Comparison of ENCODE assay signal across 13 cellular contexts in the genomic region with DNA sequence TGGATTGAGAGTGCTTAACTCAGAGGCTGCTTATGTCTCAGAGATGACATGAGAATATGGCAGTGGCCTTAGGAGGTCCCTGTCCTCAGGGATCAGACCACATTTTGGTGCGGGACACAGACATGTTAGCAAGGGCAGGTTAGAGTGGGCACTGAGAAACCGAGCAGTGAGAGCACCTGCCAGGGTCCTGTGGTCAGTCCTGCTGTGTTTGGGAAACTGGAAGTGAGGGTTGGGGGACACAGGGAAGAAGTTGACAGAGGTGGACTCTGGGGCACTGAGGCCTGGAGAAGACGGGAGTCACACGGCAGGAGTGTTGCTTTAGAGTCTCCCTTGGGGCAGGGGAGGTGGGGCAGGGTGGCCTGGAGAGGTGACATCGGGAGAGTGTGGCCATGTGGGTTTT.
"Had no signal": no experiment of that assay in that cellular context is flagged by ENCODE, and none has a peak within 500 bp of the region (broad histone marks: within the 10 kb centered on the region; RNA-seq: fewer than 3 reads in every experiment).

No MANE protein-coding gene starts in this region.

- H3K9me3 ChIP-seq: psoas muscle, right lobe of liver, spleen, thyroid gland had no signal

- DNase-seq: activated CD4-positive, alpha-beta T cell treated with anti-CD3 and anti-CD28 coated beads for 48 hours; activated CD8-positive, alpha-beta memory T cell treated with anti-CD3 and anti-CD28 coated beads, Interleukin-2, amount 50 U/mL, for 48 hours; dermis blood vessel endothelial cell; effector memory CD8-positive, alpha-beta T cell; foreskin melanocyte; immature natural killer cell; psoas muscle; right lobe of liver; spleen; thyroid gland had no signal

- H3K4me3 Mint-ChIP-seq: effector memory CD8-positive, alpha-beta T cell; immature natural killer cell; nephron had no signal

- H3K27ac ChIP-seq: epithelial cell of prostate, psoas muscle, right lobe of liver, thyroid gland had no signal

- ATAC-seq: effector memory CD8-positive, alpha-beta T cell; psoas muscle; right lobe of liver had no signal

- H3K4me3 ChIP-seq: psoas muscle, right lobe of liver, spleen, thyroid gland had no signal

- H3K27ac Mint-ChIP-seq: activated T-helper 2 cell treated with anti-CD3 and anti-CD28 coated beads, Interferon-gamma antibody, Interleukin-2, Interleukin-4, amounts not matched to agents 10 μg/mL and 5 μg/mL and 100 μg/mL, durations not matched to agents 14 hours and 24 hours and 36 hours; nephron had no signal

- H3K27me3 Mint-ChIP-seq: effector memory CD8-positive, alpha-beta T cell had no signal

- H3K9me3 Mint-ChIP-seq: activated T-helper 2 cell treated with anti-CD3 and anti-CD28 coated beads, Interferon-gamma antibody, Interleukin-2, Interleukin-4, amounts not matched to agents 10 μg/mL and 5 μg/mL and 100 μg/mL, durations not matched to agents 14 hours and 24 hours and 36 hours; effector memory CD8-positive, alpha-beta T cell; immature natural killer cell; nephron had no signal

- H3K4me1 Mint-ChIP-seq: nephron had no signal

- H3K27me3 ChIP-seq: right lobe of liver, spleen, thyroid gland had no signal
